In the genomic region with DNA sequence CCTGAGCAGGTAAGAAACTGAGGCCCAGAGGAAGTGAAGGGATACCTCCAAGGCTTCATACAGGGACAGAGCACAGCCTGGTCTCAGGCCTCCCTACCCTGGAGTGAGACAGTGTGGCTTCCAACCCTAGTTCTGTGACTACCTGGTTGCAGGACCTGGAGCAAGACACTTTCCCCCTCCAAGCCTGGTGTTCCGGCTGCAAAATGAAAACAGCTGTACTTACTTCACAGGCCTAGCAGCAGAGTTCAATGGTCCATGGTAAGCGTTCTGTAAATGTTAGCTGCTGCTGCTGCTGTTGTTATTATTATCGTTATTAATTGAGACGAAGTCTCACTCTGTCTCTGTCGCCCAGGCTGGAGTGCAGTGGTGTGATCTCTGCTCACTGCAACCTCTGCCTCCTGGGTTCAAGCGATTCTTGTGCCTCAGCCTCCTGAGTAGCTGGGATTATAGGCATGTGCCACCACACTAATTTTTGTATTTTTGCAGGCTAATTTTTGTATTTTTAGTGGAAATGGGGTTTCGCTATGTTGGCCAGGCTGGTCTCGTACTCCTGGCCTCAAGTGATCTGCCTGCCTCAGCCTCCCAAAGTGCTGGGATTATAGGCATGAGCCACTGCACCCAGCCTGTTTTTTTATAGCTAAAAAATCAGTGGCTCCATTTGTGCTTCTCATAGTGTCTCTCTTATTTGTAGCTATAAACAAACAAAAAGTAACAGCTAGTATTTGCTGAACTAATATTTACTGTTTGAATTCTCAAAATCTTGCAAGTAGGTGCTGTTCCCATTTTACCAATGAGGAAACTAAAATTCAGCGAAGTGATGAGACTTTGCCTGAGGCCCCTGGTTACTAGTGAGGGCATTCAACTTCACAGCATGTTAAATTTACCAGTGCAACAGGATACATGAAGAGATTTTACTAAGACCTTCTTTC, we compare ENCODE assay signal across 14 cellular contexts. TPM values are rescaled to one million over a fixed set of nuclear protein-coding genes. Genes with fewer than 3 reads are reported as not detected.
DNase-seq lines count a peak whose midpoint lies in the region; ATAC-seq and TF ChIP-seq lines count a peak whose summit lies in the region.
"Had no signal": no experiment of that assay in that cellular context is flagged by ENCODE, and none has a peak within 500 bp of the region (broad histone marks: within the 10 kb centered on the region; RNA-seq: fewer than 3 reads in every experiment).

No MANE protein-coding gene starts in this region.

- no peak for ATAC-seq in GM18505 (IDR thresholded peaks at IDR 0.05; ENCODE audit: unreplicated experiment)

- H3K27ac ChIP-seq in layer of hippocampus (ENCODE audit: low read depth, low read length) (peak overlapping the region; percentile 30), thymus (ENCODE audit: low read depth) (peak overlapping the region; percentile 81)

- no peak for TF ChIP-seq POLR2A in GM18505 (IDR thresholded peaks at IDR 0.05; ENCODE audit: borderline replicate concordance, extremely low read depth, insufficient read depth, insufficient read length)

- no peaks in the 10 kb centered on the region for H3K9me3 Mint-ChIP-seq in activated naive CD4-positive, alpha-beta T cell treated with anti-CD3 and anti-CD28 coated beads, Interleukin-2, amount 10 ng/mL, durations not matched to agents 7 days and 5 days
- H3K9me3 Mint-ChIP-seq in activated CD4-positive, alpha-beta memory T cell treated with anti-CD3 and anti-CD28 coated beads, Interleukin-2, amount 10 ng/mL, durations not matched to agents 7 days and 5 days, result no peaks in the 10 kb centered on the region
- H3K9me3 Mint-ChIP-seq: CD14-positive monocyte, neural crest cell had no signal

- 92% methylated on average over 9 of the region's 9 CpGs for WGBS in thymus

- CTCF ChIA-PET in activated naive CD4-positive, alpha-beta T cell treated with anti-CD3 and anti-CD28 coated beads, Interleukin-2, amount 10 ng/mL, durations not matched to agents 7 days and 5 days (lab: Charles Lee), result interaction anchor here (1.1 to 9.4 kb wide), 5 partner anchors 12 to 44 kb away, joined by 3 to 95 read pairs (median 5); no protein-coding TSS in a partner anchor
- CTCF ChIA-PET in activated CD4-positive, alpha-beta memory T cell treated with anti-CD3 and anti-CD28 coated beads, Interleukin-2, amount 10 ng/mL, durations not matched to agents 7 days and 5 days (lab: Charles Lee), result interaction anchor here (0.6 to 1.7 kb wide), 7 partner anchors 11 to 66 kb away, joined by 3 to 16 read pairs (median 3); no protein-coding TSS in a partner anchor

- no peaks in the 10 kb centered on the region for H3K27me3 ChIP-seq in layer of hippocampus (ENCODE audit: control insufficient read depth, insufficient read depth, low read length)
- no peaks in the 10 kb centered on the region for H3K27me3 ChIP-seq in thymus (ENCODE audit: control insufficient read depth, insufficient read depth)

- peaks cover 40% of the 10 kb centered on the region for H3K36me3 ChIP-seq in thymus (ENCODE audit: control insufficient read depth, insufficient read depth)

- POLR2A ChIA-PET in activated CD4-positive, alpha-beta memory T cell treated with anti-CD3 and anti-CD28 coated beads, Interleukin-2, amount 10 ng/mL, durations not matched to agents 7 days and 5 days (lab: Charles Lee), result interaction anchor here (1.1 to 2.3 kb wide), 2 partner anchors 17 to 44 kb away, joined by 4 to 13 read pairs; a partner anchor contains a TSS

- H3K27ac Mint-ChIP-seq in activated naive CD4-positive, alpha-beta T cell treated with anti-CD3 and anti-CD28 coated beads, Interleukin-2, amount 10 ng/mL, durations not matched to agents 7 days and 5 days, result peak overlapping the region; percentile 98
- H3K27ac Mint-ChIP-seq in activated CD4-positive, alpha-beta memory T cell treated with anti-CD3 and anti-CD28 coated beads, Interleukin-2, amount 10 ng/mL, durations not matched to agents 7 days and 5 days, result peak overlapping the region; percentile 93

- H3K4me1 ChIP-seq in thymus (ENCODE audit: control insufficient read depth, insufficient read depth, low read length), result peaks cover 75% of the 10 kb centered on the region

- peaks cover 93% of the 10 kb centered on the region for H3K4me1 Mint-ChIP-seq in activated naive CD4-positive, alpha-beta T cell treated with anti-CD3 and anti-CD28 coated beads, Interleukin-2, amount 10 ng/mL, durations not matched to agents 7 days and 5 days
- peaks cover 92% of the 10 kb centered on the region for H3K4me1 Mint-ChIP-seq in activated CD4-positive, alpha-beta memory T cell treated with anti-CD3 and anti-CD28 coated beads, Interleukin-2, amount 10 ng/mL, durations not matched to agents 7 days and 5 days

- no peaks in the 10 kb centered on the region for H3K27me3 Mint-ChIP-seq in activated naive CD4-positive, alpha-beta T cell treated with anti-CD3 and anti-CD28 coated beads, Interleukin-2, amount 10 ng/mL, durations not matched to agents 7 days and 5 days
- H3K27me3 Mint-ChIP-seq in activated CD4-positive, alpha-beta memory T cell treated with anti-CD3 and anti-CD28 coated beads, Interleukin-2, amount 10 ng/mL, durations not matched to agents 7 days and 5 days, result no peaks in the 10 kb centered on the region

- H3K4me3 ChIP-seq in thymus (ENCODE audit: low read length), result peak overlapping the region; percentile 18

- peaks cover 73% of the 10 kb centered on the region for H3K36me3 Mint-ChIP-seq in activated naive CD4-positive, alpha-beta T cell treated with anti-CD3 and anti-CD28 coated beads, Interleukin-2, amount 10 ng/mL, durations not matched to agents 7 days and 5 days
- peaks cover 70% of the 10 kb centered on the region for H3K36me3 Mint-ChIP-seq in activated CD4-positive, alpha-beta memory T cell treated with anti-CD3 and anti-CD28 coated beads, Interleukin-2, amount 10 ng/mL, durations not matched to agents 7 days and 5 days (ENCODE audit: low read depth)

- H3K9me3 ChIP-seq in thymus (ENCODE audit: control insufficient read depth), result no peaks in the 10 kb centered on the region

- H3K4me3 Mint-ChIP-seq in activated naive CD4-positive, alpha-beta T cell treated with anti-CD3 and anti-CD28 coated beads, Interleukin-2, amount 10 ng/mL, durations not matched to agents 7 days and 5 days, result no peak overlapping the region
- no peak overlapping the region for H3K4me3 Mint-ChIP-seq in activated CD4-positive, alpha-beta memory T cell treated with anti-CD3 and anti-CD28 coated beads, Interleukin-2, amount 10 ng/mL, durations not matched to agents 7 days and 5 days
- H3K4me3 Mint-ChIP-seq: CD14-positive monocyte, neural crest cell had no signal

- DNase-seq in activated naive CD4-positive, alpha-beta T cell treated with anti-CD3 and anti-CD28 coated beads, Interleukin-2, amount 10 ng/mL, durations not matched to agents 7 days and 5 days, result no peak
- no peak for DNase-seq in activated naive CD4-positive, alpha-beta T cell treated with anti-CD3 and anti-CD28 coated beads, Interleukin-2, amount 50 U/mL, for 16 hours
- no peak for DNase-seq in activated CD4-positive, alpha-beta memory T cell treated with anti-CD3 and anti-CD28 coated beads, Interleukin-2, amount 10 ng/mL, durations not matched to agents 7 days and 5 days
- no peak for DNase-seq in amniotic stem cell (lab: John Stamatoyannopoulos, UW)
- DNase-seq in activated CD4-positive, alpha-beta T cell treated with anti-CD3 and anti-CD28 coated beads, Interleukin-2, amount 50 U/mL, for 1 hour, result no peak
- DNase-seq: glutamatergic neuron; NCI-H2107; stimulated activated CD4-positive, alpha-beta T cell treated with anti-CD3 and anti-CD28 coated beads, Interleukin-2, amount 100 ng/mL, for 48 hours had no signal

RNA-seq across cellular contexts. Expression of a gene that starts 41.9 kb away (rescaled TPM):
- not detected for total RNA-seq in activated CD4-positive, alpha-beta memory T cell treated with anti-CD3 and anti-CD28 coated beads, Interleukin-2, amount 10 ng/mL, durations not matched to agents 7 days and 5 days
- 5.4 TPM for polyA plus RNA-seq in thymus
- total RNA-seq: HT-29, neural crest cell had no signal
- polyA plus RNA-seq: CD14-positive monocyte had no signal

RNA-seq across cellular contexts. Expression of a gene that starts 43.0 kb away (rescaled TPM):
- total RNA-seq in activated CD4-positive, alpha-beta memory T cell treated with anti-CD3 and anti-CD28 coated beads, Interleukin-2, amount 10 ng/mL, durations not matched to agents 7 days and 5 days, result 10 to 100 TPM; 67.7 to 72.5 TPM
- 58.3 TPM for polyA plus RNA-seq in thymus

RNA-seq across cellular contexts. Expression of a gene that starts 59.5 kb away (rescaled TPM):
- total RNA-seq in activated CD4-positive, alpha-beta memory T cell treated with anti-CD3 and anti-CD28 coated beads, Interleukin-2, amount 10 ng/mL, durations not matched to agents 7 days and 5 days, result 100 to 1,000 TPM; 137 to 138 TPM
- polyA plus RNA-seq in thymus, result 8.2 TPM
